In genomic region chr3:51621091-51621892, GRCh38 we compare ENCODE assay signal across 9 cellular contexts. TPM values are rescaled to one million over a fixed set of nuclear protein-coding genes. Genes with fewer than 3 reads are reported as not detected.
DNase-seq lines count a peak whose midpoint lies in the region; ATAC-seq and TF ChIP-seq lines count a peak whose summit lies in the region.
"Had no signal": no experiment of that assay in that cellular context is flagged by ENCODE, and none has a peak within 500 bp of the region (broad histone marks: within the 10 kb centered on the region; RNA-seq: fewer than 3 reads in every experiment).

No MANE protein-coding gene starts in this region.

- peaks cover 1% of the 10 kb centered on the region for H3K36me3 Mint-ChIP-seq in chondrocyte (ENCODE audit: low read depth)

- peaks cover 20% of the 10 kb centered on the region for H3K4me1 ChIP-seq in IMR-90 (ENCODE audit: control insufficient read depth, insufficient read depth, low read length)
- peaks cover 0 to 80% (median 24%) of the 10 kb centered on the region in 4 donors for H3K4me1 ChIP-seq in right lobe of liver
- peaks cover 4 to 38% (median 13%) of the 10 kb centered on the region in 4 donors for H3K4me1 ChIP-seq in transverse colon

- H4K8ac ChIP-seq in IMR-90 (ENCODE audit: low read depth in 2 of 2, low read length in 2 of 2) = no peak overlapping the region

- 100% methylated on average over 1 of the region's 2 CpGs; no CpG with 5 or more reads in 1 of the 2 experiments for WGBS in IMR-90 (ENCODE audit: extremely low coverage in 2 of 2, insufficient read length in 1 of 2), 2 experiments
- 35% methylated on average over 2 of the region's 2 CpGs for WGBS in right lobe of liver (ENCODE audit: insufficient coverage, low coverage, low lambda C conversion rate, missing lambda C conversion rate)
- 71 to 73% methylated on average over 2 of the region's 2 CpGs for WGBS in transverse colon (ENCODE audit: low coverage in 1 of 2), 2 donors

- no peaks in the 10 kb centered on the region for H3K36me3 ChIP-seq in IMR-90 (ENCODE audit: control insufficient read depth, insufficient read depth, low read length)
- H3K36me3 ChIP-seq in right lobe of liver = no peaks in the 10 kb centered on the region
- no peaks in the 10 kb centered on the region for H3K36me3 ChIP-seq in transverse colon

- in situ Hi-C loops in IMR-90 (cut with MboI; ENCODE audit: low sequenced_read_pairs) = no loop called here
- in situ Hi-C loops in transverse colon (cut with MboI; ENCODE audit: low pct_ligation_motif_present in 1 of 4, low pct_unique_long_range_greater_than_20kb in 1 of 4, low sequenced_read_pairs in 3 of 4) = no loop called here

- TF ChIP-seq RAD21 in IMR-90 (IDR thresholded peaks at IDR 0.05; ENCODE audit: low read length) = no peak

- H3K27me3 Mint-ChIP-seq in chondrocyte (ENCODE audit: low read depth) = no peaks in the 10 kb centered on the region

- no peak overlapping the region for H3K4me3 ChIP-seq in IMR-90 (ENCODE audit: insufficient read depth, low read depth, low read length)
- no peak overlapping the region for H3K4me3 ChIP-seq in right lobe of liver
- H3K4me3 ChIP-seq in transverse colon = no peak overlapping the region

- no peak overlapping the region for H3K9ac ChIP-seq in IMR-90 (ENCODE audit: low read depth, low read length)

- BruUV-seq in IMR-90 (replicated peaks; lab: Mats Ljungman, UMichigan) = no TSS peak

- no peak overlapping the region for H2BK15ac ChIP-seq in IMR-90 (ENCODE audit: low read depth, low read length)

- peak overlapping the region; percentile 28 for H4K5ac ChIP-seq in IMR-90 (ENCODE audit: low read depth, low read length)

- dilution Hi-C loops in IMR-90 (cut with HindIII; ENCODE audit: low sequenced_read_pairs, unreplicated experiment) = no loop called here

- peak overlapping the region; percentile 12; the same call in 1 of the 2 replicates for H3K23ac ChIP-seq in IMR-90 (ENCODE audit: low read depth, low read length)

- no peak overlapping the region for H2AFZ ChIP-seq in IMR-90 (replicated peaks; ENCODE audit: low read length, poor library complexity)

- H2BK120ac ChIP-seq in IMR-90 (ENCODE audit: low read depth, low read length) = no peak overlapping the region

- H2AK9ac ChIP-seq in IMR-90 (replicated peaks; ENCODE audit: low read depth, low read length, poor library complexity) = no peak overlapping the region

- H3K18ac ChIP-seq in IMR-90 (ENCODE audit: low read depth, low read length) = peak overlapping the region; percentile 35; the same call in 1 of the 2 replicates

- H3K9me3 ChIP-seq in IMR-90 (ENCODE audit: control insufficient read depth, insufficient read depth, low read length) (no peaks in the 10 kb centered on the region), right lobe of liver (no peaks in the 10 kb centered on the region), transverse colon (no peaks in the 10 kb centered on the region)

- peak overlapping the region; percentile 56 for H3K27ac Mint-ChIP-seq in chondrocyte (ENCODE audit: unreplicated experiment)

- peak; percentile 18 for DNase-seq in IMR-90
- no peak for DNase-seq in chondrocyte (ENCODE audit: low spot score)
- peak in 1 of 3 donors; percentile 84 for DNase-seq in right lobe of liver
- DNase-seq in transverse colon = no peak
- DNase-seq in NCI-H2227 treated with DMSO at 0.1 percent for 48 hours (lab: John Stamatoyannopoulos, UW) = no peak
- no peak for DNase-seq in dedifferentiated amniotic fluid mesenchymal stem cell (ENCODE audit: extremely low spot score)
- DNase-seq: activated gamma-delta T cell had no signal

- H3K27ac ChIP-seq in IMR-90 (ENCODE audit: insufficient read depth, low read length) = peak overlapping the region; percentile 67; the same call in 1 of the 2 replicates
- H3K27ac ChIP-seq in right lobe of liver = peak overlapping the region in 2 of 3 donors; percentile 73 to 86
- peak overlapping the region; percentile 40 to 71 (median 58) for H3K27ac ChIP-seq in transverse colon

- intact Hi-C loops in IMR-90 (cut with micrococcal nuclease) (loop anchor here (5.0 kb wide), 2 partner anchors 39 to 84 kb away; partner anchors contain the start of gene RAD54L2), right lobe of liver (cut with DNase I) (no loop called here), transverse colon (cut with DNase I; ENCODE audit: low total_unique reads) (no loop called here)

- no peak overlapping the region for H3K4me3 Mint-ChIP-seq in chondrocyte (ENCODE audit: unreplicated experiment)
- H3K4me3 Mint-ChIP-seq: neural crest cell had no signal

- H3K79me1 ChIP-seq in IMR-90 (ENCODE audit: low read depth in 1 of 2, low read length in 2 of 2) = peaks cover 29 to 52% of the 10 kb centered on the region in 2 experiments

- peak overlapping the region; percentile 28; the same call in 1 of the 2 replicates for H3K14ac ChIP-seq in IMR-90 (replicated peaks; ENCODE audit: low read depth, low read length)

- TF ChIP-seq POLR2A in IMR-90 (IDR thresholded peaks at IDR 0.05; ENCODE audit: low read depth, low read length) (no peak), right lobe of liver (IDR thresholded peaks at IDR 0.05) (no peak), transverse colon (IDR thresholded peaks at IDR 0.05) (no peak)

- no peaks in the 10 kb centered on the region for H3K9me3 Mint-ChIP-seq in chondrocyte (ENCODE audit: low read depth)
- H3K9me3 Mint-ChIP-seq: neural crest cell had no signal

- CTCF ChIA-PET in IMR-90 (lab: Yijun Ruan, JAX) = no interaction called here

- POLR2A ChIA-PET in IMR-90 (lab: Charles Lee; ENCODE audit: unreplicated experiment) = no interaction called here

- H3K27me3 ChIP-seq in IMR-90 (ENCODE audit: control insufficient read depth, insufficient read depth, low read length) (no peaks in the 10 kb centered on the region), right lobe of liver (no peaks in the 10 kb centered on the region), transverse colon (no peaks in the 10 kb centered on the region)

- no peak overlapping the region for H2BK20ac ChIP-seq in IMR-90 (ENCODE audit: low read depth, low read length)

- H2AK5ac ChIP-seq in IMR-90 (ENCODE audit: low read depth, low read length) = no peak overlapping the region; the same call in 1 of the 2 replicates

- H3K56ac ChIP-seq in IMR-90 (ENCODE audit: extremely low read depth, insufficient read depth, low read length) = no peak overlapping the region

- no peak overlapping the region; the same call in 1 of the 2 replicates for H4K91ac ChIP-seq in IMR-90 (ENCODE audit: insufficient read depth, low read depth, low read length)

- H3K4me1 Mint-ChIP-seq in chondrocyte (ENCODE audit: low read depth) = peaks cover 37% of the 10 kb centered on the region

- no peak for TF ChIP-seq EP300 in transverse colon (IDR thresholded peaks at IDR 0.05; ENCODE audit: low read depth)

- H2BK5ac ChIP-seq in IMR-90 (ENCODE audit: low read depth, low read length, poor library complexity, severe bottlenecking) = peak overlapping the region; percentile 49

- H4K20me1 ChIP-seq in IMR-90 (ENCODE audit: insufficient read depth, low read length) = peaks cover 28% of the 10 kb centered on the region

- H3K4me2 ChIP-seq in IMR-90 (ENCODE audit: low read depth, low read length) = peak overlapping the region; percentile 61

- ATAC-seq in IMR-90 (ENCODE audit: low read depth) (peak; percentile 44), right lobe of liver (peak; percentile 77 to 93 (median 90)), GM21576 (IDR thresholded peaks at IDR 0.05; ENCODE audit: unreplicated experiment) (no peak)

- H3K9me1 ChIP-seq in IMR-90 (ENCODE audit: insufficient read depth, low read length) = peaks cover 18% of the 10 kb centered on the region

- no peak for TF ChIP-seq CTCF in IMR-90 (conservative IDR thresholded peaks at IDR 0.05; ENCODE audit: low read depth, low read length)
- TF ChIP-seq CTCF in chondrocyte (IDR thresholded peaks at IDR 0.05) = no peak
- no peak for TF ChIP-seq CTCF in right lobe of liver (IDR thresholded peaks at IDR 0.05)
- no peak for TF ChIP-seq CTCF in transverse colon (IDR thresholded peaks at IDR 0.05)

- H3K4ac ChIP-seq in IMR-90 (ENCODE audit: low read depth, low read length) = no peak overlapping the region

TF ChIP-seq in IMR-90, 13 proteins besides CTCF, POLR2A, EP300 and RAD21:
- TF ChIP-seq CEBPB (IDR thresholded peaks at IDR 0.05; ENCODE audit: low read depth, low read length) (peak; percentile 83), BHLHE40 (IDR thresholded peaks at IDR 0.05; ENCODE audit: low read depth, low read length) (no peak)
TF ChIP-seq in IMR-90: peak in this region for 1.

RNA-seq across cellular contexts. Expression of gene TEX264, which starts 49.8 kb away (rescaled TPM):
- total RNA-seq in IMR-90 (2012; rRNA removed) (26.9 and 30.3 TPM in 2 replicates), chondrocyte (43.0 to 45.0 TPM (median 45.0 TPM) in 3 replicates), right lobe of liver (10 to 100 TPM; 26.5 to 67.0 (median 40.8) TPM), transverse colon (100 to 1,000 TPM in 1 of 4 donors, 10 to 100 TPM in 3; 60.9 to 116 (median 88.2) TPM)
- polyA plus RNA-seq in IMR-90 (2012; rRNA removed) = 45.0 and 49.0 TPM in 2 replicates
- polyA plus RNA-seq in IMR-90 (2012; cell fraction: cytosol; rRNA removed) = 31.4 and 67.7 TPM in 2 replicates
- polyA plus RNA-seq in IMR-90 (2012; cell fraction: nucleus; rRNA removed; ENCODE audit: low replicate concordance) = 46.0 and 57.8 TPM in 2 replicates
